ENCODE assay signal across 1 cellular context in genomic region chr3:136750209-136750921, GRCh38.
A peak's percentile ranks its signal among the peaks of the same experiment; 100 is the strongest.
TF ChIP-seq lines count a peak whose summit lies in the region.

No MANE protein-coding gene starts in this region.

TF ChIP-seq in HepG2, 621 proteins besides CTCF, POLR2A, EP300 and RAD21 (continued from another document):
- TF ChIP-seq BATF2 (CRISPR knock-in tag; IDR thresholded peaks at IDR 0.05), result no peak
- TF ChIP-seq NFYC (CRISPR knock-in tag; IDR thresholded peaks at IDR 0.05), result no peak
- no peak for TF ChIP-seq SIX4 (CRISPR knock-in tag; IDR thresholded peaks at IDR 0.05)
- no peak for TF ChIP-seq ZMAT5 (CRISPR knock-in tag; IDR thresholded peaks at IDR 0.05; ENCODE audit: borderline replicate concordance, low read depth)
- 0 out of 2 replicates have a peak, but pooled peaks have one; percentile 29 for TF ChIP-seq POLR2G (IDR thresholded peaks at IDR 0.05; ENCODE audit: low read depth, low read length)
- no peak for TF ChIP-seq IRF2 (CRISPR knock-in tag; IDR thresholded peaks at IDR 0.05)
- TF ChIP-seq NAIF1 (CRISPR knock-in tag; IDR thresholded peaks at IDR 0.05; ENCODE audit: borderline replicate concordance), result 0 out of 2 replicates have a peak, but pooled peaks have one; percentile 41
- TF ChIP-seq MEIS2 (CRISPR knock-in tag; IDR thresholded peaks at IDR 0.05), result no peak
- no peak for TF ChIP-seq ZNF567 (CRISPR knock-in tag; IDR thresholded peaks at IDR 0.05; ENCODE audit: borderline replicate concordance)
- no peak for TF ChIP-seq CERS6 (CRISPR knock-in tag; IDR thresholded peaks at IDR 0.05)
- TF ChIP-seq JUNB (CRISPR knock-in tag; IDR thresholded peaks at IDR 0.05; ENCODE audit: borderline replicate concordance), result no peak
- TF ChIP-seq ESRRA (CRISPR knock-in tag; IDR thresholded peaks at IDR 0.05; ENCODE audit: low read depth), result no peak
- TF ChIP-seq BCL6 (CRISPR knock-in tag; IDR thresholded peaks at IDR 0.05), result no peak
- TF ChIP-seq ZFYVE20 (CRISPR knock-in tag; IDR thresholded peaks at IDR 0.05; ENCODE audit: borderline replicate concordance, low read depth), result no peak
- TF ChIP-seq ZC3H4 (CRISPR knock-in tag; IDR thresholded peaks at IDR 0.05; ENCODE audit: borderline replicate concordance), result no peak
- TF ChIP-seq RFX3 (CRISPR knock-in tag; IDR thresholded peaks at IDR 0.05), result no peak
- no peak for TF ChIP-seq TGIF2 (CRISPR knock-in tag; IDR thresholded peaks at IDR 0.05)
- TF ChIP-seq MIER2 (CRISPR knock-in tag; IDR thresholded peaks at IDR 0.05), result no peak
- no peak for TF ChIP-seq CEBPB (IDR thresholded peaks at IDR 0.05; ENCODE audit: borderline replicate concordance, low read depth, low read length)
- TF ChIP-seq ZNF333 (CRISPR knock-in tag; IDR thresholded peaks at IDR 0.05; ENCODE audit: borderline replicate concordance), result no peak
- TF ChIP-seq EHMT2 (IDR thresholded peaks at IDR 0.05; ENCODE audit: borderline replicate concordance, low read depth, low read length), result no peak
- no peak for TF ChIP-seq ZNF20 (CRISPR knock-in tag; IDR thresholded peaks at IDR 0.05)
- no peak for TF ChIP-seq TERF1 (CRISPR knock-in tag; IDR thresholded peaks at IDR 0.05)
- TF ChIP-seq MED1 (CRISPR knock-in tag; IDR thresholded peaks at IDR 0.05), result no peak
- TF ChIP-seq GATAD2A (CRISPR knock-in tag; IDR thresholded peaks at IDR 0.05), result 0 out of 2 replicates have a peak, but pooled peaks have one; percentile 27
- no peak for TF ChIP-seq TCF7L2 (IDR thresholded peaks at IDR 0.05; ENCODE audit: low read depth, low read length)
- no peak for TF ChIP-seq MAF1 (CRISPR knock-in tag; IDR thresholded peaks at IDR 0.05; ENCODE audit: borderline replicate concordance)
- TF ChIP-seq POLR2AphosphoS2 (IDR thresholded peaks at IDR 0.05; ENCODE audit: low read depth, low read length), result no peak
- 0 out of 2 replicates have a peak, but pooled peaks have one; percentile 38 for TF ChIP-seq KMT2A (CRISPR knock-in tag; IDR thresholded peaks at IDR 0.05)
- no peak for TF ChIP-seq ZNF276 (CRISPR knock-in tag; IDR thresholded peaks at IDR 0.05; ENCODE audit: low read depth)
- TF ChIP-seq ZNF552 (CRISPR knock-in tag; IDR thresholded peaks at IDR 0.05; ENCODE audit: borderline replicate concordance), result no peak
- TF ChIP-seq KLF11 (CRISPR knock-in tag; IDR thresholded peaks at IDR 0.05), result no peak
- TF ChIP-seq ZNF530 (CRISPR knock-in tag; IDR thresholded peaks at IDR 0.05; ENCODE audit: low read depth), result no peak
- TF ChIP-seq TAF1 (CRISPR knock-in tag; IDR thresholded peaks at IDR 0.05), result 0 out of 2 replicates have a peak, but pooled peaks have one; percentile 2
- TF ChIP-seq ZBTB1 (CRISPR knock-in tag; IDR thresholded peaks at IDR 0.05; ENCODE audit: borderline replicate concordance), result no peak
- no peak for TF ChIP-seq GABPB1 (CRISPR knock-in tag; IDR thresholded peaks at IDR 0.05)
